In the genomic region with DNA sequence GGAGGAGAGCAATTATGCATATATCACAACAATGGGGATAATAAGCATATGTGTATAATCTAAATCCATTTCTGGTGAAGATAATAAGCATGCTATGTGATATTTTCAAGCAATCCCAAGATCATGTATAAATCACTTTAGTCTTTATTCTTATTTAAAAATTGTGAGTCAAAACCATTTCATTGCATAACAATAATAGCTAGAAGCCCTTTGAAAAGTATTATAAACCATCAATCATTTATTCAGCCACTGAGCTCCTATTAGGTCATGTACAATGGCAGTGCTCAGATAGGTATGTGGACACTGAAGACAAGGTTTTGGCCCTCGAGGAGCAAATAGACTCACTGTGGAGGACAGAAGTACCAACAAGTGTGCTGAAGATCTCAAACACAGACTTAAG, we compare ENCODE assay signal across 34 cellular contexts.
"Had no signal": no experiment of that assay in that cellular context is flagged by ENCODE, and none has a peak within 500 bp of the region (broad histone marks: within the 10 kb centered on the region; RNA-seq: fewer than 3 reads in every experiment).

No MANE protein-coding gene starts in this region.

- H3K36me3 ChIP-seq: MG63 had no signal

- DNase-seq: Karpas-422, Kasumi-1, MG63, MM.1S, MV-4-11, NCI-H1048, NCI-H1092, NCI-H1092 treated with DMSO at 0.1 percent for 48 hours, NCI-H1105, NCI-H1105 treated with DMSO at 0.1 percent for 48 hours, NCI-H1417, NCI-H1417 treated with DMSO at 0.1 percent for 48 hours, NCI-H1436 treated with DMSO at 0.1 percent for 48 hours, NCI-H146, NCI-H1694, NCI-H1694 treated with DMSO at 0.1 percent for 48 hours, NCI-H187, NCI-H187 treated with DMSO at 0.1 percent for 48 hours, NCI-H1930, NCI-H2029, NCI-H2029 treated with DMSO at 0.1 percent for 48 hours, NCI-H2081, NCI-H2081 treated with DMSO at 0.1 percent for 48 hours, NCI-H2107, NCI-H2171, NCI-H2171 treated with DMSO at 0.1 percent for 48 hours, NCI-H2227 treated with DMSO at 0.1 percent for 48 hours, NCI-H226, NCI-H345, NCI-H446, NCI-H446 treated with DMSO at 0.1 percent for 48 hours, NCI-H510A, NCI-H510A treated with DMSO at 0.1 percent for 48 hours, NCI-H524 had no signal

- H3K27me3 ChIP-seq: MG63 had no signal

- H3K4me3 ChIP-seq: MG63 had no signal

- H3K9me3 ChIP-seq: MG63 had no signal
